Comparison of ENCODE assay signal across 10 cellular contexts in genomic region chr16:31113420-31114124, GRCh38. TPM values are rescaled to one million over a fixed set of nuclear protein-coding genes. Genes with fewer than 3 reads are reported as not detected.
DNase-seq lines count a peak whose midpoint lies in the region; ATAC-seq lines count a peak whose summit lies in the region.
"Had no signal": no experiment of that assay in that cellular context is flagged by ENCODE, and none has a peak within 500 bp of the region (broad histone marks: within the 10 kb centered on the region; RNA-seq: fewer than 3 reads in every experiment).

No MANE protein-coding gene starts in this region.

- no peaks in the 10 kb centered on the region for H3K27me3 Mint-ChIP-seq in activated CD8-positive, alpha-beta memory T cell treated with anti-CD3 and anti-CD28 coated beads, Interleukin-2, amount 10 ng/mL, durations not matched to agents 7 days and 5 days

- peak overlapping the region; percentile 52 for H3K27ac Mint-ChIP-seq in activated CD8-positive, alpha-beta memory T cell treated with anti-CD3 and anti-CD28 coated beads, Interleukin-2, amount 10 ng/mL, durations not matched to agents 7 days and 5 days

- H3K27ac ChIP-seq in layer of hippocampus (ENCODE audit: low read depth, low read length), result peak overlapping the region; percentile 52
- peak overlapping the region; percentile 56 for H3K27ac ChIP-seq in substantia nigra (ENCODE audit: low read depth, low read length, poor library complexity, severe bottlenecking)

- peaks cover 30% of the 10 kb centered on the region for H3K4me1 Mint-ChIP-seq in activated CD8-positive, alpha-beta memory T cell treated with anti-CD3 and anti-CD28 coated beads, Interleukin-2, amount 10 ng/mL, durations not matched to agents 7 days and 5 days

- H3K9me3 Mint-ChIP-seq in activated CD8-positive, alpha-beta memory T cell treated with anti-CD3 and anti-CD28 coated beads, Interleukin-2, amount 10 ng/mL, durations not matched to agents 7 days and 5 days (ENCODE audit: low read depth), result no peaks in the 10 kb centered on the region

- no peak overlapping the region for H3K4me3 Mint-ChIP-seq in activated CD8-positive, alpha-beta memory T cell treated with anti-CD3 and anti-CD28 coated beads, Interleukin-2, amount 10 ng/mL, durations not matched to agents 7 days and 5 days

- ATAC-seq in activated CD8-positive, alpha-beta memory T cell treated with anti-CD3 and anti-CD28 coated beads, Interleukin-2, amount 10 ng/mL, durations not matched to agents 7 days and 5 days, result no peak

- H3K36me3 Mint-ChIP-seq in activated CD8-positive, alpha-beta memory T cell treated with anti-CD3 and anti-CD28 coated beads, Interleukin-2, amount 10 ng/mL, durations not matched to agents 7 days and 5 days, result peaks cover 17% of the 10 kb centered on the region

- CTCF ChIA-PET in activated CD8-positive, alpha-beta memory T cell treated with anti-CD3 and anti-CD28 coated beads, Interleukin-2, amount 10 ng/mL, durations not matched to agents 7 days and 5 days (lab: Charles Lee), result interaction anchor here (1.4 kb wide), 1 partner anchor 13 kb away, joined by 4 read pairs; no protein-coding TSS in a partner anchor

- no peak for DNase-seq in activated CD8-positive, alpha-beta memory T cell treated with anti-CD3 and anti-CD28 coated beads, Interleukin-2, amount 10 ng/mL, durations not matched to agents 7 days and 5 days
- DNase-seq in activated CD8-positive, alpha-beta memory T cell treated with anti-CD3 and anti-CD28 coated beads, Interleukin-2, amount 50 U/mL, for 48 hours, result no peak
- peak; percentile 34 for DNase-seq in UCSD-AML1 (lab: John Stamatoyannopoulos, UW; ENCODE audit: unreplicated experiment)
- peak in 4 of 49 donors; percentile 8 to 20 (median 14) for DNase-seq in substantia nigra (lab: John Stamatoyannopoulos, UW)
- no peak for DNase-seq in islet precursor cell
- DNase-seq in cortex of kidney (lab: John Stamatoyannopoulos, UW), result no peak
- no peak for DNase-seq in AG20443 (ENCODE audit: low spot score)
- DNase-seq: mesendoderm, NCI-H446 treated with DMSO at 0.1 percent for 48 hours had no signal

- H3K27me3 ChIP-seq in layer of hippocampus (ENCODE audit: control insufficient read depth, insufficient read depth, low read length), result no peaks in the 10 kb centered on the region

RNA-seq across cellular contexts. Expression of gene KAT8, which starts 3.9 kb away (rescaled TPM):
- total RNA-seq in activated CD8-positive, alpha-beta memory T cell treated with anti-CD3 and anti-CD28 coated beads, Interleukin-2, amount 10 ng/mL, durations not matched to agents 7 days and 5 days, result 10 to 100 TPM; 54.8 to 56.1 TPM

RNA-seq across cellular contexts. Expression of gene BCKDK, which starts 5.4 kb away (rescaled TPM):
- 10 to 100 TPM; 34.7 to 35.4 TPM for total RNA-seq in activated CD8-positive, alpha-beta memory T cell treated with anti-CD3 and anti-CD28 coated beads, Interleukin-2, amount 10 ng/mL, durations not matched to agents 7 days and 5 days

RNA-seq across cellular contexts. Expression of gene VKORC1, which starts 19.0 kb away (rescaled TPM):
- 10 to 100 TPM; 66.3 to 68.9 TPM for total RNA-seq in activated CD8-positive, alpha-beta memory T cell treated with anti-CD3 and anti-CD28 coated beads, Interleukin-2, amount 10 ng/mL, durations not matched to agents 7 days and 5 days

RNA-seq across cellular contexts. Expression of gene PRSS8, which starts 22.0 kb away (rescaled TPM):
- not detected for total RNA-seq in activated CD8-positive, alpha-beta memory T cell treated with anti-CD3 and anti-CD28 coated beads, Interleukin-2, amount 10 ng/mL, durations not matched to agents 7 days and 5 days

RNA-seq across cellular contexts. Expression of gene PRSS53, which starts 24.8 kb away (rescaled TPM):
- 1 to 10 TPM; 5.3 to 6.6 TPM for total RNA-seq in activated CD8-positive, alpha-beta memory T cell treated with anti-CD3 and anti-CD28 coated beads, Interleukin-2, amount 10 ng/mL, durations not matched to agents 7 days and 5 days
